In genomic region chr13:50082426-50083283, GRCh38 we compare ENCODE assay signal across 8 cellular contexts.
DNase-seq lines count a peak whose midpoint lies in the region; ATAC-seq and TF ChIP-seq lines count a peak whose summit lies in the region.

No MANE protein-coding gene starts in this region.

- H4K20me1 ChIP-seq in GM23248 (ENCODE audit: insufficient read depth) (no peaks in the 10 kb centered on the region), Karpas-422 (ENCODE audit: insufficient read depth, low read depth, low read length) (peaks cover 26% of the 10 kb centered on the region)

- intact Hi-C loops in transverse colon (cut with DNase I; ENCODE audit: low total_unique reads): loop anchor here (10.0 kb wide), 1 partner anchor 822 kb away; the partner anchor contains the start of gene RNASEH2B

- no peak for TF ChIP-seq CTCF in foreskin fibroblast (IDR thresholded peaks at IDR 0.05; ENCODE audit: low read depth, low read length)
- TF ChIP-seq CTCF in omental fat pad (IDR thresholded peaks at IDR 0.05): no peak
- TF ChIP-seq CTCF in transverse colon (IDR thresholded peaks at IDR 0.05): peak in 1 of 5 experiments; percentile 10

- H3K27ac Mint-ChIP-seq in activated T-helper 17 cell treated with anti-CD3 and anti-CD28 coated beads, Interleukin-2, amount 50 U/mL, for 72 hours: peak overlapping the region; percentile 96

- WGBS in GM23248 (ENCODE audit: low coverage in 1 of 2, low lambda C conversion rate in 2 of 2, missing lambda C conversion rate in 2 of 2), 2 experiments: 1 to 2% methylated on average over 28 of the region's 28 CpGs
- 1 to 3% methylated on average over 6 to 28 of the region's 28 CpGs for WGBS in transverse colon (ENCODE audit: low coverage in 1 of 2), 2 donors

- TF ChIP-seq POLR2A in transverse colon (IDR thresholded peaks at IDR 0.05): no peak

- no peaks in the 10 kb centered on the region for H3K36me3 ChIP-seq in GM23248 (ENCODE audit: low read depth)
- peaks cover 26% of the 10 kb centered on the region for H3K36me3 ChIP-seq in Karpas-422 (ENCODE audit: insufficient read depth, low read length)
- H3K36me3 ChIP-seq in transverse colon: no peaks in the 10 kb centered on the region

- peaks cover 10% of the 10 kb centered on the region for H3K4me1 Mint-ChIP-seq in activated T-helper 17 cell treated with anti-CD3 and anti-CD28 coated beads, Interleukin-2, amount 50 U/mL, for 72 hours

- H3K9me2 ChIP-seq in GM23248 (ENCODE audit: insufficient read depth): no peaks in the 10 kb centered on the region
- H3K9me2 ChIP-seq in Karpas-422 (replicated peaks; ENCODE audit: insufficient read depth, low read length): no peaks in the 10 kb centered on the region

- ATAC-seq in activated T-helper 17 cell treated with anti-CD3 and anti-CD28 coated beads, Interleukin-2, amount 50 U/mL, for 72 hours (replicated peaks): peak; percentile 80
- peak; percentile 80 for ATAC-seq in omental fat pad (ENCODE audit: low FRiP score)

- peak overlapping the region; percentile 97 for H3K4me3 Mint-ChIP-seq in activated T-helper 17 cell treated with anti-CD3 and anti-CD28 coated beads, Interleukin-2, amount 50 U/mL, for 72 hours

- no peaks in the 10 kb centered on the region for H3K9me3 Mint-ChIP-seq in activated T-helper 17 cell treated with anti-CD3 and anti-CD28 coated beads, Interleukin-2, amount 50 U/mL, for 72 hours

- DNase-seq in EH (ENCODE audit: low read depth) (peak; percentile 72), GM23248 (peak; percentile 88), Karpas-422 (peak; percentile 94), RPMI7951 (ENCODE audit: low read depth) (peak; percentile 68), foreskin fibroblast (peak; percentile 62 to 80), omental fat pad (ENCODE audit: low spot score) (peak; percentile 51), transverse colon (peak; percentile 91)

- H3K27ac ChIP-seq in GM23248 (peak overlapping the region; percentile 56), Karpas-422 (ENCODE audit: low read length) (peak overlapping the region; percentile 90), transverse colon (peak overlapping the region; percentile 91 to 96 (median 94))

- in situ Hi-C loops in GM23248 (cut with MboI): loop anchor here (10.0 to 25.0 kb wide), 2 partner anchors 455 to 722 kb away; no protein-coding TSS in a partner anchor
- in situ Hi-C loops in transverse colon (cut with MboI; ENCODE audit: low pct_ligation_motif_present in 1 of 4, low pct_unique_long_range_greater_than_20kb in 1 of 4, low sequenced_read_pairs in 3 of 4): loop anchor here in 3 of 4 donors (10.0 to 25.0 kb wide), 3 partner anchors 88 to 830 kb away; partner anchors contain the start of genes RNASEH2B (in 1 of the 3) and TRIM13 (in 1 of the 3)

- H3K4me2 ChIP-seq in GM23248 (ENCODE audit: unreplicated experiment) (peak overlapping the region; percentile 93), Karpas-422 (ENCODE audit: low read depth, low read length, poor library complexity, severe bottlenecking) (peak overlapping the region; percentile 78)

- peaks cover 81% of the 10 kb centered on the region for H3K79me2 ChIP-seq in GM23248 (ENCODE audit: insufficient read depth)
- H3K79me2 ChIP-seq in Karpas-422 (ENCODE audit: low read length): peaks cover 91% of the 10 kb centered on the region

- peaks cover 52% of the 10 kb centered on the region for H3K36me3 Mint-ChIP-seq in activated T-helper 17 cell treated with anti-CD3 and anti-CD28 coated beads, Interleukin-2, amount 50 U/mL, for 72 hours (ENCODE audit: low read depth)

- H2AFZ ChIP-seq in GM23248 (peak overlapping the region; percentile 85), Karpas-422 (ENCODE audit: low read length) (no peak overlapping the region; the same call in 1 of the 2 replicates)

- peaks cover 26% of the 10 kb centered on the region for H3K4me1 ChIP-seq in GM23248 (ENCODE audit: insufficient read depth)
- H3K4me1 ChIP-seq in Karpas-422 (ENCODE audit: low read length): peaks cover 57% of the 10 kb centered on the region
- peaks cover 0 to 57% (median 23%) of the 10 kb centered on the region in 4 donors for H3K4me1 ChIP-seq in transverse colon

- peaks cover 17% of the 10 kb centered on the region for H3F3A ChIP-seq in GM23248 (ENCODE audit: insufficient read depth)

- H3K9ac ChIP-seq in GM23248 (peak overlapping the region; percentile 75), Karpas-422 (ENCODE audit: low read length) (peak overlapping the region; percentile 78)

- H3K9me3 ChIP-seq in GM23248 (ENCODE audit: low read depth): no peaks in the 10 kb centered on the region
- no peaks in the 10 kb centered on the region for H3K9me3 ChIP-seq in Karpas-422 (ENCODE audit: low read length)
- no peaks in the 10 kb centered on the region for H3K9me3 ChIP-seq in transverse colon

- no peaks in the 10 kb centered on the region for H3K27me3 Mint-ChIP-seq in activated T-helper 17 cell treated with anti-CD3 and anti-CD28 coated beads, Interleukin-2, amount 50 U/mL, for 72 hours

- H3K27me3 ChIP-seq in GM23248 (replicated peaks; ENCODE audit: insufficient read depth) (no peaks in the 10 kb centered on the region), Karpas-422 (ENCODE audit: low read length) (no peaks in the 10 kb centered on the region), transverse colon (no peaks in the 10 kb centered on the region)

- TF ChIP-seq EP300 in transverse colon (IDR thresholded peaks at IDR 0.05; ENCODE audit: low read depth): no peak

- peak overlapping the region; percentile 78 for H3K4me3 ChIP-seq in GM23248
- H3K4me3 ChIP-seq in Karpas-422 (ENCODE audit: low read length): peak overlapping the region; percentile 96
- H3K4me3 ChIP-seq in foreskin fibroblast (ENCODE audit: low read depth in 1 of 2, low read length in 2 of 2): peak overlapping the region; percentile 83 to 91
- H3K4me3 ChIP-seq in transverse colon: peak overlapping the region; percentile 2 to 86 (median 72)

Comparison
In these comparisons a context has a peak if more than half of its experiments do, and no peak if none do; other contexts are left out.
1. Peak in every context shown above with its lines: DNase-seq, ATAC-seq, H3K4me3 ChIP-seq and H3K27ac ChIP-seq.